ENCODE assay signal across 9 cellular contexts in the genomic region with DNA sequence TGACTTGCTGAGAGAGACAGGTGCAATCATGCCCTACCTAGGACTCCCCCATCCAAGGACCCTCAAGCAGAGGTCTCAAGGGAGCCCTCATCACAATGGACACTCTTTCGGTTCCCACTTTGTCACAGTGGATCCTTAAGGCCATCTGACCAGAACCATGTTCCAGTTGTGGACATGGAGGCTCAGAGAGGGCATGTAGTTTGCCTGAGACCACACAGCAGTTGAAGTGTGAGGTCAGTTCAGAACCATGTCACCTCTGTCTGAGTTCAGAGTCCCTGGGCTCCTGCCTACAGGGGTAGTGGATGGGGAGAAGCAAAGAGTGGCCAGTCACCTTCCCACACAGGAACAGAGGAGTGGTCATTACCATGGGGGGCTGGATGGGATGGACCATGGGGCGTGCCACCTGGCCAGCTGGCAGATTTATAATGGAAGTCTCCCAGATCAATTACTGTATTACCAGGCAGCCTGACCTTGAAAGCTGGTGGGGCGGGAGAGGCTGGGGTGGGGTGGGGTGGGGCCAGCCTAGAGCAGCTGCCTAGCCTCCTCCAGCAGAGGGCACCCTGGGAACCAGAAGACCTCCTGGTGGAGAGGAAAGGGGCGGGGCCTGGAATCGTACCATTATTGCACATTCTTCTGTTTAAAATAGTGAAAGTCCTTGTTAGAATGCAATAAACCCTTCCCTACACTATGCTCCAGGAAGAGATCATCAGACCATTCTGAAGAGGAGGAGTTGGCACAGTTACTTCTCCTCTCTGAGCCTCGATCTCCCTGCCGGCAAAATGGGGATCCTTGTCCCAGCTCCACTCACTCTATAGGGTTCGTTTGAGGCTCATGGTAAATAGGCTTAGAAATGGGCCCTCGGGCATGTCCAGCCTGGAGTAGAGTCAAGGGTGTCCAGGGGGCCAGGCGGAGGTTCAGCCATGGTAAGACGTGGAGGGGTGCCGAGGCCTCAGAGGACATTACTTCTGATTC. TPM values are rescaled to one million over a fixed set of nuclear protein-coding genes. Genes with fewer than 3 reads are reported as not detected.
A peak's percentile ranks its signal among the peaks of the same experiment; 100 is the strongest.
DNase-seq lines count a peak whose midpoint lies in the region; ATAC-seq, FAIRE-seq and TF ChIP-seq lines count a peak whose summit lies in the region.
"Had no signal": no experiment of that assay in that cellular context is flagged by ENCODE, and none has a peak within 500 bp of the region (broad histone marks: within the 10 kb centered on the region; RNA-seq: fewer than 3 reads in every experiment).

No MANE protein-coding gene starts in this region.

- FAIRE-seq in GM12891 (lab: Jason Lieb, UNC) (no peak), urothelium cell line (lab: Jason Lieb, UNC) (no peak)

- TF ChIP-seq POLR2A in GM12891 (IDR thresholded peaks at IDR 0.05; ENCODE audit: low read depth, low read length), result no peak

- DNase-seq in Ammon's horn (ENCODE audit: low spot score) (peak; percentile 27), GM12891 (ENCODE audit: insufficient read length, low spot score) (peak; percentile 83), NCI-H2196 treated with DMSO at 0.1 percent for 48 hours (lab: John Stamatoyannopoulos, UW; ENCODE audit: unreplicated experiment) (peak; percentile 17), amniotic epithelial cell (ENCODE audit: low read depth) (peak; percentile 46), kidney tubule cell (ENCODE audit: low spot score) (peak; percentile 37), urothelium cell line (ENCODE audit: low spot score) (peak; percentile 86)
- DNase-seq: naive B cell had no signal

- no peak for ATAC-seq in HG02981 (IDR thresholded peaks at IDR 0.05; ENCODE audit: unreplicated experiment)
- no peak for ATAC-seq in HG03432 (IDR thresholded peaks at IDR 0.05; ENCODE audit: unreplicated experiment)

TF ChIP-seq in GM12891, 5 proteins besides CTCF, POLR2A, EP300 and RAD21:
- TF ChIP-seq POU2F2 (IDR thresholded peaks at IDR 0.05; ENCODE audit: low read depth, low read length) (no peak), PAX5 (IDR thresholded peaks at IDR 0.05; ENCODE audit: insufficient read depth, low read length, severe bottlenecking) (no peak), SPI1 (IDR thresholded peaks at IDR 0.05; ENCODE audit: low read depth, low read length) (no peak), POLR2AphosphoS5 (IDR thresholded peaks at IDR 0.05; ENCODE audit: low read depth, low read length) (no peak), TAF1 (IDR thresholded peaks at IDR 0.05; ENCODE audit: low read depth, low read length) (no peak)

RNA-seq across cellular contexts. Expression of a gene that starts 26.9 kb away (rescaled TPM):
- polyA plus RNA-seq in GM12891 (2012; ENCODE audit: low read depth, missing spikeins), result 0.17 TPM

Comparison
In these comparisons a context has a peak if more than half of its experiments do, and no peak if none do; other contexts are left out.
1. DNase-seq: peak in every context shown above with its lines; median percentile 86 in urothelium cell line; 83 in GM12891; 46 in amniotic epithelial cell; 37 in kidney tubule cell; 27 in Ammon's horn; 17 in NCI-H2196 treated with DMSO at 0.1 percent for 48 hours.